17 cellular contexts compared by ENCODE assay signal in the genomic region with DNA sequence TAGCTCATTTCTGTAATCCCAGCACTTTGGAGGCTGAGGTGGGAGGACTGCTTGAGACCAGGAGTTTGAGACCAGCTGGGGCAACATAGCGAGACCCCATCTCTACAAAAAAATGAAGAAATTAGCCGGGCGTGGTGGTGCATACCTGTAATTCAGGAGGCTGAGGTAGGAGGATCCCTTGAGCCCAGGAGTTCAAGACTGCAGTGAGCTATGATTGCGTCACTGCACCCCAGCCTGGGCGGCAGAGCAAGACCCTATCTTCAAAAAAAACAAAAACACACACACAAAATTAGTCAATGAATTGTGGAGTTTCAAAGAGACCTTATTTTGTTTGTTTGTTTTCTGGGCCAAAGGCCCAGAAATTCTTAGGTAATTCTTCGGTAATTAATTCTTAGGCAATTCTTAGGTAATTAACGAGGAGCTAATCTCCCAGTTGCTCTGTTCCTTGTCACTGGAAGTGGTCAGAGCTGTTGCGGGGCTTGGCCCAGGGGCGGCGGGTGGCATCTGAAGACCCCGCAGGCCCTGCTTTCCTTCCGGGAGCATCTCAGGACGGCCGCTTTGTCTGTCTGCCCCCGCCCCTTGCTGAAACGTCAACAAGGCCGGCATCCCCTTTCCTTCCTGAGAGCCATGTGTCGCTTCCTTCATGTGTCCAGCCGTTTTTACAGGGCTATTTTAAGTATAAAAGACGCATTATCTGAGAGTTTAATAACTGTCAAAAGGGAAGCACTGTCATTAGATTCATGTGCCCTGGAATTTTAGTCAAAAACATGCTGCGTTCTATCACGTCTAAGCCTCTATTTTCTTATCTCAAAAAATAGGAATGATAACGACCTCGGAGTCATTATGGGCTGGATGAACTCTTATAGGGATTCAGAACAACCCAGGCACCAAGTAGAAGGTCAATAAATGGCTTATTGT.
DNase-seq lines count a peak whose midpoint lies in the region; ATAC-seq and TF ChIP-seq lines count a peak whose summit lies in the region.
"Had no signal": no experiment of that assay in that cellular context is flagged by ENCODE, and none has a peak within 500 bp of the region (broad histone marks: within the 10 kb centered on the region; RNA-seq: fewer than 3 reads in every experiment).

No MANE protein-coding gene starts in this region.

- DNase-seq in KBM-7 (peak; percentile 20), dermis microvascular lymphatic vessel endothelial cell (ENCODE audit: low read depth in 2 of 2) (peak; percentile 58 to 64), left lobe of liver (ENCODE audit: low spot score) (no peak), spleen (peak; percentile 45), DMS153 treated with DMSO at 0.1 percent for 48 hours (lab: John Stamatoyannopoulos, UW; ENCODE audit: unreplicated experiment) (no peak), T1000 (lab: John Stamatoyannopoulos, UW) (no peak), C1 segment of cervical spinal cord (lab: John Stamatoyannopoulos, UW) (no peak)
- no peak for DNase-seq in activated T-cell treated with anti-CD3 and anti-CD28 coated beads, Interleukin-2, amount 50 U/mL, for 24 hours
- DNase-seq: GDM1; HCEC 1CT; NCI-H2171; stimulated activated naive CD4-positive, alpha-beta T cell treated with Interleukin-2 at 50 U/mL for 16 hours; T-helper 17 cell had no signal

- no peak for TF ChIP-seq POLR2A in spleen (IDR thresholded peaks at IDR 0.05)

- H3K4me3 Mint-ChIP-seq in activated T-cell treated with anti-CD3 and anti-CD28 coated beads, Interleukin-2, amount 50 U/mL, for 24 hours: no peak overlapping the region
- H3K4me3 Mint-ChIP-seq: B cell, T-helper 17 cell had no signal

- no peaks in the 10 kb centered on the region for H3K27me3 Mint-ChIP-seq in activated T-cell treated with anti-CD3 and anti-CD28 coated beads, Interleukin-2, amount 50 U/mL, for 24 hours
- H3K27me3 Mint-ChIP-seq: B cell, T-helper 17 cell had no signal

- peaks cover 0 to 27% (median 0%) of the 10 kb centered on the region in 6 donors for H3K36me3 ChIP-seq in spleen
- H3K36me3 ChIP-seq: breast epithelium had no signal

- in situ Hi-C loops in KBM-7 (cut with MboI; ENCODE audit: low pct_unique_long_range_greater_than_20kb, low sequenced_read_pairs): no loop called here

- no peaks in the 10 kb centered on the region for H3K9me3 ChIP-seq in spleen
- H3K9me3 ChIP-seq: mucosa of descending colon had no signal

- peak; percentile 75 for ATAC-seq in left lobe of liver
- ATAC-seq: mucosa of descending colon, T-helper 17 cell had no signal

- no peak for TF ChIP-seq CTCF in spleen (IDR thresholded peaks at IDR 0.05 in 8 of 11, conservative IDR thresholded peaks at IDR 0.05 in 3 of 11)

- peak overlapping the region in 1 of 8 donors; percentile 31 for H3K27ac ChIP-seq in spleen
- H3K27ac ChIP-seq: breast epithelium, epithelial cell of prostate had no signal

- intact Hi-C loops in spleen (cut with DNase I; ENCODE audit: low total_unique reads): no loop called here

- H3K27ac Mint-ChIP-seq in activated T-cell treated with anti-CD3 and anti-CD28 coated beads, Interleukin-2, amount 50 U/mL, for 24 hours: no peak overlapping the region
- H3K27ac Mint-ChIP-seq: B cell, T-helper 17 cell had no signal

- H3K4me3 ChIP-seq in spleen: no peak overlapping the region
- H3K4me3 ChIP-seq: breast epithelium, mucosa of descending colon had no signal

- no peaks in the 10 kb centered on the region for H3K9me3 Mint-ChIP-seq in activated T-cell treated with anti-CD3 and anti-CD28 coated beads, Interleukin-2, amount 50 U/mL, for 24 hours

- peaks cover 18% of the 10 kb centered on the region for H3K36me3 Mint-ChIP-seq in activated T-cell treated with anti-CD3 and anti-CD28 coated beads, Interleukin-2, amount 50 U/mL, for 24 hours (ENCODE audit: low read depth)

- peaks cover 0 to 13% (median 4%) of the 10 kb centered on the region in 6 donors for H3K4me1 ChIP-seq in spleen
- H3K4me1 ChIP-seq: breast epithelium had no signal

- peaks cover 17% of the 10 kb centered on the region for H3K4me1 Mint-ChIP-seq in activated T-cell treated with anti-CD3 and anti-CD28 coated beads, Interleukin-2, amount 50 U/mL, for 24 hours (ENCODE audit: low read depth)

- H3K27me3 ChIP-seq in spleen (replicated peaks in 1 of 7): no peaks in the 10 kb centered on the region
- H3K27me3 ChIP-seq: breast epithelium had no signal

- WGBS in spleen, 5 donors: 47 to 60% (median 51%) methylated on average over 24 of the region's 24 CpGs

Comparison
In these comparisons a context has a peak if more than half of its experiments do, and no peak if none do; other contexts are left out.
1. DNase-seq: peak in KBM-7 (single experiment), dermis microvascular lymphatic vessel endothelial cell (2 of 2) and spleen (single experiment); none in left lobe of liver (single experiment), DMS153 treated with DMSO at 0.1 percent for 48 hours (single experiment), T1000 (single experiment), activated T-cell treated with anti-CD3 and anti-CD28 coated beads, Interleukin-2, amount 50 U/mL, for 24 hours (single experiment) and C1 segment of cervical spinal cord (0 of 14).